ENCODE assay signal across 11 cellular contexts in the genomic region with DNA sequence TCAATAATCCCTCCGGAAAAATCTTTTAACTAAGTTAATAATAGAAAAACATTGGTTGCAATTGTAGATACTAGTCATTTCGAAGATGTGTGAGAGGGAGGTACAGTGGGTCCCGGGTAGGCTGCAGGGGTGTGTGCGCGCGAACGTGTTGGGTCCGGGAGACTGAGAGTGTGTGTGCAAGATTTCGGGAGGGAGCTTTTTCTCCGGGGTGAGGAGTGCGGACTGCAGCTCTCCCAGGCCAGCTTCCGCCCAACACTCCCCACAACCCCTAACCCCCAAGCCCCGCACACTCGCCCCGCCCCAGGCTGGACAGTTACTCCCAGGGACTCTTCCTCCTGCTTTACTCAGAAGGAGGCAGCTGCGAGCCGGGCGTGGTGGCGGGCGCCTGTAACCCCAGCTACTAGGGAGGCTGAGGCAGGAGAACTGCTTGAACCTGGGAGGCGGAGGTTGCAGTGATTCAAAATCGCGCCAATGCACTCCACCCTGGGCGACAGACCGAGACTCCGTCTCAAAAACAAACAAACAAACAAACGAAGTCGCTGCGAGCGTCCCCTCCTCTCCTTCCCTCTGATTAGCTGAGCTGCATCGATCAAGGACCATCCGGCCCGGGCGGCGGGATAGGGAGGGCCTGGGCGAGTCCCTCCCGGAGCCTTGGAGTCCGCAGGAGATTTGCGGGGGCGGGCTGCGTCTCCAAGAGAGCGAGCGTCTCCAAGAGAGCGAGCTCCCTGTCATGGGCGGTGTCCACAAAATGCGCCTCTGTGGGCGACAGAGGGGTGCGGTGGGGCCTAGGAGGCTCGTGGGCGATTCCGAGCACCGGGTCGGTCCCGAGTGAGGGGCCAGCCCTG. TPM values are rescaled to one million over a fixed set of nuclear protein-coding genes. Genes with fewer than 3 reads are reported as not detected.
DNase-seq lines count a peak whose midpoint lies in the region; ATAC-seq and TF ChIP-seq lines count a peak whose summit lies in the region.
"Had no signal": no experiment of that assay in that cellular context is flagged by ENCODE, and none has a peak within 500 bp of the region (broad histone marks: within the 10 kb centered on the region; RNA-seq: fewer than 3 reads in every experiment).

No MANE protein-coding gene starts in this region.

- H3K4me3 ChIP-seq in AG04449 (ENCODE audit: low read depth, low read length): peak overlapping the region; percentile 37
- peak overlapping the region; percentile 41 for H3K4me3 ChIP-seq in epithelial cell of proximal tubule (ENCODE audit: low read depth, low read length)

- H3K36me3 Mint-ChIP-seq in HFFc6 (ENCODE audit: low read depth) (no peaks in the 10 kb centered on the region), mesothelial cell of epicardium (peaks cover 2% of the 10 kb centered on the region)

- H3K9me3 Mint-ChIP-seq in HFFc6: no peaks in the 10 kb centered on the region
- H3K9me3 Mint-ChIP-seq in mesothelial cell of epicardium: peaks cover 14% of the 10 kb centered on the region

- no peak for ATAC-seq in GM18519 (IDR thresholded peaks at IDR 0.05; ENCODE audit: low FRiP score, unreplicated experiment)
- ATAC-seq in GM19035 (IDR thresholded peaks at IDR 0.05; ENCODE audit: unreplicated experiment): no peak

- no peak for TF ChIP-seq CTCF in AG04449 (IDR thresholded peaks at IDR 0.05; ENCODE audit: insufficient read depth, low read length, missing control alignments)
- no peak for TF ChIP-seq CTCF in HFFc6 (IDR thresholded peaks at IDR 0.05)
- no peak for TF ChIP-seq CTCF in epithelial cell of proximal tubule (conservative IDR thresholded peaks at IDR 0.05; ENCODE audit: low read depth, low read length)
- TF ChIP-seq CTCF in mesothelial cell of epicardium (IDR thresholded peaks at IDR 0.05; ENCODE audit: unreplicated experiment): no peak

- H3K4me1 Mint-ChIP-seq in HFFc6 (ENCODE audit: low read depth) (0 out of 2 replicates have a peak, but pooled peaks cover 5% of the 10 kb centered on the region), mesothelial cell of epicardium (peaks cover 2% of the 10 kb centered on the region)

- H3K27me3 Mint-ChIP-seq in HFFc6 (ENCODE audit: insufficient read depth): peaks cover 20% of the 10 kb centered on the region
- H3K27me3 Mint-ChIP-seq in mesothelial cell of epicardium (ENCODE audit: low read depth): peaks cover 57% of the 10 kb centered on the region

- H3K27ac Mint-ChIP-seq in HFFc6 (no peak overlapping the region), mesothelial cell of epicardium (no peak overlapping the region)

- DNase-seq in AG04449 (ENCODE audit: low read depth, low spot score): no peak
- DNase-seq in HFFc6: no peak
- DNase-seq in epithelial cell of proximal tubule (ENCODE audit: low read depth): no peak
- DNase-seq in mesothelial cell of epicardium (ENCODE audit: low spot score in 2 of 2, unreplicated experiment in 2 of 2): no peak
- no peak for DNase-seq in NCI-H2196 treated with DMSO at 0.1 percent for 48 hours (lab: John Stamatoyannopoulos, UW; ENCODE audit: unreplicated experiment)
- no peak for DNase-seq in HUDEP-2 (lab: John Stamatoyannopoulos, UW; ENCODE audit: unreplicated experiment in 76 of 76)
- DNase-seq: NCI-H2029 treated with DMSO at 0.1 percent for 48 hours; SHP77; stimulated activated CD4-positive, alpha-beta T cell treated with anti-CD3 and anti-CD28 coated beads, Interleukin-12 subunit alpha, Interleukin-12 subunit beta, amount 100 ng/mL, for 4 hours had no signal

- POLR2A ChIA-PET in AG04449 (lab: Yijun Ruan, JAX): interaction anchor here (0.6 kb wide), 1 partner anchor 1012 kb away, joined by 3 read pairs; no protein-coding TSS in a partner anchor

- H3K4me3 Mint-ChIP-seq in HFFc6: peak overlapping the region; percentile 77
- H3K4me3 Mint-ChIP-seq in mesothelial cell of epicardium: peak overlapping the region; percentile 13

- CTCF ChIA-PET in AG04449 (lab: Yijun Ruan, JAX): interaction anchor here (0.8 to 12.4 kb wide), 15 partner anchors 10 to 330 kb away, joined by 3 to 264 read pairs (median 8); partner anchors contain the start of genes LRIG2 and PPM1J

RNA-seq across cellular contexts. Expression of gene PPM1J, which starts 28.3 kb away (rescaled TPM):
- total RNA-seq in HFFc6 (2021; fragmentation: NEBNext Ultra II Directional; extraction: Animal tissue kit (Norgen Biotek cat#: 25700)): 1 to 10 TPM; 1.1 to 1.7 (median 1.4) TPM
- total RNA-seq in epithelial cell of proximal tubule (3.2 and 7.7 TPM in 2 replicates), mesothelial cell of epicardium (4.3 to 4.7 TPM (median 4.4 TPM) in 3 replicates)

RNA-seq across cellular contexts. Expression of gene RHOC, which starts 36.5 kb away (rescaled TPM):
- total RNA-seq in HFFc6 (2021; fragmentation: NEBNext Ultra II Directional; extraction: Animal tissue kit (Norgen Biotek cat#: 25700)): 100 to 1,000 TPM; 579 to 610 (median 596) TPM
- 766 and 1,011 TPM in 2 replicates for total RNA-seq in epithelial cell of proximal tubule
- total RNA-seq in mesothelial cell of epicardium: 159 to 163 TPM (median 162 TPM) in 3 replicates
